33 cellular contexts compared by ENCODE assay signal in genomic region chr12:43931187-43931586, GRCh38.
DNase-seq lines count a peak whose midpoint lies in the region; ATAC-seq, FAIRE-seq and TF ChIP-seq lines count a peak whose summit lies in the region.
"Had no signal": no experiment of that assay in that cellular context is flagged by ENCODE, and none has a peak within 500 bp of the region (broad histone marks: within the 10 kb centered on the region; RNA-seq: fewer than 3 reads in every experiment).

No MANE protein-coding gene starts in this region.

- H3K4me2 ChIP-seq in GM12878 (ENCODE audit: control insufficient read depth, insufficient read depth) = no peak overlapping the region
- H3K4me2 ChIP-seq: A549; BLaER1; BLaER1 treated with 17β-estradiol and CSF1 and Interleukin-3, amounts not matched to agents 10 nM and 100 nM had no signal

- H3K36me3 ChIP-seq in HEK293 (ENCODE audit: control insufficient read depth in 2 of 2, insufficient read depth in 1 of 2, low read length in 2 of 2) = no peaks in the 10 kb centered on the region
- no peaks in the 10 kb centered on the region for H3K36me3 ChIP-seq in GM12878 (ENCODE audit: control insufficient read depth in 2 of 2, insufficient read depth in 2 of 2, low read length in 1 of 2)
- no peaks in the 10 kb centered on the region for H3K36me3 ChIP-seq in adrenal gland (replicated peaks in 1 of 2)
- H3K36me3 ChIP-seq: BE2C, BLaER1 had no signal

- TF ChIP-seq POLR2A in GM12878 (IDR thresholded peaks at IDR 0.05; ENCODE audit: low read depth, low read length) = no peak
- no peak for TF ChIP-seq POLR2A in adrenal gland (IDR thresholded peaks at IDR 0.05)

- H3K9me3 ChIP-seq in HEK293 (ENCODE audit: control insufficient read depth, insufficient read depth, low read depth, low read length) (no peaks in the 10 kb centered on the region), GM12878 (replicated peaks; ENCODE audit: control insufficient read depth, insufficient read depth, low read length) (no peaks in the 10 kb centered on the region; the same call in 2 of the 3 replicates), adrenal gland (replicated peaks in 1 of 3) (no peaks in the 10 kb centered on the region)
- H3K9me3 ChIP-seq: BE2C, Caco-2 had no signal

- no TSS peak for BruUV-seq in GM12878 (replicated peaks; lab: Mats Ljungman, UMichigan)

- SMC1A ChIA-PET in GM12878 (lab: Charles Lee; ENCODE audit: uncharacterized antibody, unreplicated experiment) = interaction anchor here (1.2 kb wide), 1 partner anchor 10 kb away, joined by 4 read pairs; no protein-coding TSS in a partner anchor

- ATAC-seq in GM12878 (no peak), HG03565 (IDR thresholded peaks at IDR 0.05; ENCODE audit: unreplicated experiment) (no peak)
- ATAC-seq: A549; CD8-positive, alpha-beta T cell had no signal

- intact Hi-C loops in GM12878 (cut with micrococcal nuclease; ENCODE audit: unreplicated experiment) (no loop called here), adrenal gland (cut with DNase I) (no loop called here)

- RAD21 ChIA-PET in GM12878 (lab: Charles Lee; ENCODE audit: unreplicated experiment) = no interaction called here

- H3K4me3 ChIP-seq in HEK293 (ENCODE audit: low read depth, low read length) = no peak overlapping the region
- no peak overlapping the region for H3K4me3 ChIP-seq in GM12878
- H3K4me3 ChIP-seq in adrenal gland = no peak overlapping the region
- H3K4me3 ChIP-seq: A549; BLaER1; BLaER1 treated with 17β-estradiol and CSF1 and Interleukin-3, amounts not matched to agents 10 nM and 100 nM had no signal

- H3K27me3 ChIP-seq in GM12878 (replicated peaks in 1 of 2; ENCODE audit: control insufficient read depth in 2 of 2, insufficient read depth in 2 of 2, low read length in 1 of 2) (no peaks in the 10 kb centered on the region), adrenal gland (no peaks in the 10 kb centered on the region)
- H3K27me3 ChIP-seq: BE2C; BLaER1; BLaER1 treated with 17β-estradiol and CSF1 and Interleukin-3, amounts not matched to agents 10 nM and 100 nM had no signal

- FAIRE-seq in GM12878 (lab: Jason Lieb, UNC) (no peak), islet of Langerhans (lab: Jason Lieb, UNC) (peak; percentile 27)
- FAIRE-seq: A204.1, A549, D721Med had no signal

- H3K27ac ChIP-seq in HEK293 (ENCODE audit: extremely low read depth, low read depth, low read length) (no peak overlapping the region), GM12878 (ENCODE audit: control insufficient read depth, insufficient read depth) (no peak overlapping the region), adrenal gland (no peak overlapping the region)
- H3K27ac ChIP-seq: 22Rv1; A549; BLaER1; BLaER1 treated with 17β-estradiol and CSF1 and Interleukin-3, amounts not matched to agents 10 nM and 100 nM; C4-2B had no signal

- H3K4me1 ChIP-seq in HEK293 (ENCODE audit: control insufficient read depth, insufficient read depth, low read length) (no peaks in the 10 kb centered on the region), GM12878 (ENCODE audit: control insufficient read depth, insufficient read depth, low read length) (no peaks in the 10 kb centered on the region), adrenal gland (replicated peaks in 1 of 2) (no peaks in the 10 kb centered on the region)
- H3K4me1 ChIP-seq: A549; BE2C; BLaER1; BLaER1 treated with 17β-estradiol and CSF1 and Interleukin-3, amounts not matched to agents 10 nM and 100 nM; Caco-2 had no signal

- TF ChIP-seq CTCF in HEK293 (tag by site-specific recombination; IDR thresholded peaks at IDR 0.05) (no peak), GM12878 (IDR thresholded peaks at IDR 0.05 in 2 of 3, conservative IDR thresholded peaks at IDR 0.05 in 1 of 3; ENCODE audit: control insufficient read depth in 2 of 3, extremely low read depth in 1 of 3, insufficient read depth in 1 of 3, low read depth in 3 of 3, low read length in 3 of 3) (no peak), adrenal gland (IDR thresholded peaks at IDR 0.05) (no peak)

- H4K20me1 ChIP-seq in GM12878 (ENCODE audit: control insufficient read depth, insufficient read depth) = no peaks in the 10 kb centered on the region
- H4K20me1 ChIP-seq: BLaER1; BLaER1 treated with 17β-estradiol and CSF1 and Interleukin-3, amounts not matched to agents 10 nM and 100 nM had no signal

- no peak overlapping the region for H3K9ac ChIP-seq in GM12878 (ENCODE audit: control insufficient read depth, insufficient read depth, low read length)
- H3K9ac ChIP-seq: BLaER1; BLaER1 treated with 17β-estradiol and CSF1 and Interleukin-3, amounts not matched to agents 10 nM and 100 nM had no signal

- DNase-seq in GM12878 (ENCODE audit: low read depth, low spot score) (no peak), NCI-H1436 (lab: John Stamatoyannopoulos, UW) (no peak), adrenal gland (no peak)
- DNase-seq: 8988T; ACHN; AML-193; BE2C; C1 segment of cervical spinal cord; Caco-2; Calu3; CD4-positive, alpha-beta memory T cell; CD4-positive, alpha-beta T cell; CD4-positive, CD25-positive, alpha-beta regulatory T cell; CD8-positive, alpha-beta memory T cell; CD8-positive, alpha-beta T cell; COR-L47; DMS 273 treated with DMSO at 0.1 percent for 48 hours; DMS153; DMS53; DMS79; DMS79 treated with DMSO at 0.1 percent for 48 hours; DND-41; EL had no signal

- in situ Hi-C loops in GM12878 (cut with MboI) = no loop called here

- H3K79me2 ChIP-seq in GM12878 (ENCODE audit: control insufficient read depth, insufficient read depth, low read length) = no peaks in the 10 kb centered on the region

- WGBS in GM12878 (ENCODE audit: insufficient coverage, insufficient replicate concordance, low lambda C conversion rate, missing lambda C conversion rate) = 47% methylated on average over 2 of the region's 2 CpGs
- WGBS in adrenal gland, 4 donors = 91 to 100% (median 95%) methylated on average over 2 of the region's 2 CpGs

- no peak for TF ChIP-seq RAD21 in GM12878 (IDR thresholded peaks at IDR 0.05; ENCODE audit: insufficient read depth, low read depth, low read length)

- POLR2A ChIA-PET in HEK293 (lab: Yijun Ruan, JAX) = no interaction called here
- POLR2A ChIA-PET in GM12878 (lab: Charles Lee) = no interaction called here

- H2AFZ ChIP-seq in GM12878 (ENCODE audit: control insufficient read depth, low read depth, low read length) = no peak overlapping the region

- no peak for TF ChIP-seq EP300 in GM12878 (IDR thresholded peaks at IDR 0.05; ENCODE audit: borderline replicate concordance in 1 of 2, control insufficient read depth in 1 of 2, low read depth in 2 of 2, low read length in 2 of 2)

- CTCF ChIA-PET in HEK293 (lab: Yijun Ruan, JAX) = no interaction called here
- CTCF ChIA-PET in GM12878 (lab: Yijun Ruan, JAX) = interaction anchor here (1.1 kb wide), 1 partner anchor 8 kb away, joined by 4 read pairs; no protein-coding TSS in a partner anchor

TF ChIP-seq in HEK293, 187 proteins besides CTCF, POLR2A, EP300 and RAD21 (continues in another document):
- no peak for TF ChIP-seq ZFHX2 (tag by site-specific recombination; conservative IDR thresholded peaks at IDR 0.05)
- peak; percentile 95 for TF ChIP-seq ZNF26 (tag by site-specific recombination; IDR thresholded peaks at IDR 0.05)
- TF ChIP-seq ZNF677 (tag by site-specific recombination; IDR thresholded peaks at IDR 0.05) = no peak

TF ChIP-seq in GM12878, 131 proteins besides CTCF, POLR2A, EP300 and RAD21:
- TF ChIP-seq CBX5 (IDR thresholded peaks at IDR 0.05; ENCODE audit: low read depth) = 0 out of 2 replicates have a peak, but pooled peaks have one; percentile 31
- no peak for TF ChIP-seq PKNOX1 (IDR thresholded peaks at IDR 0.05)
